8 cellular contexts compared by ENCODE assay signal in genomic region chr6:46220351-46221220, GRCh38. TPM values are rescaled to one million over a fixed set of nuclear protein-coding genes. Genes with fewer than 3 reads are reported as not detected.
DNase-seq lines count a peak whose midpoint lies in the region; ATAC-seq lines count a peak whose summit lies in the region.

No MANE protein-coding gene starts in this region.

- no peak overlapping the region for H3K4me3 Mint-ChIP-seq in activated CD4-positive, alpha-beta T cell treated with anti-CD3 and anti-CD28 coated beads, Interleukin-2, amount 10 ng/mL, durations not matched to agents 24 days and 14 days
- peak overlapping the region in 2 of 4 donors; percentile 0 to 17 for H3K4me3 Mint-ChIP-seq in IgD-negative memory B cell

- intact Hi-C loops in activated CD4-positive, alpha-beta T cell treated with anti-CD3 and anti-CD28 coated beads, Interleukin-2, amount 10 ng/mL, durations not matched to agents 24 days and 14 days (cut with micrococcal nuclease), result loop anchor here (1.0 to 5.0 kb wide), 4 partner anchors 43 to 406 kb away; no protein-coding TSS in a partner anchor
- intact Hi-C loops in Right ventricle myocardium superior (cut with DNase I), result loop anchor here (10.0 kb wide), 1 partner anchor 404 kb away; no protein-coding TSS in a partner anchor

- no peaks in the 10 kb centered on the region for H3K36me3 Mint-ChIP-seq in activated CD4-positive, alpha-beta T cell treated with anti-CD3 and anti-CD28 coated beads, Interleukin-2, amount 10 ng/mL, durations not matched to agents 24 days and 14 days (ENCODE audit: low read depth)
- no peaks in the 10 kb centered on the region for H3K36me3 Mint-ChIP-seq in IgD-negative memory B cell

- H3K9me3 Mint-ChIP-seq in activated CD4-positive, alpha-beta T cell treated with anti-CD3 and anti-CD28 coated beads, Interleukin-2, amount 10 ng/mL, durations not matched to agents 24 days and 14 days, result no peaks in the 10 kb centered on the region
- peaks cover 0 to under 1% (median 0%) of the 10 kb centered on the region in 3 donors for H3K9me3 Mint-ChIP-seq in IgD-negative memory B cell

- no peak for DNase-seq in activated CD4-positive, alpha-beta T cell treated with anti-CD3 and anti-CD28 coated beads, Interleukin-2, amount 10 ng/mL, durations not matched to agents 24 days and 14 days
- no peak for DNase-seq in activated CD4-positive, alpha-beta T cell treated with anti-CD3 and anti-CD28 coated beads, Interleukin-2, amount 50 U/mL, for 4 hours
- DNase-seq in stimulated activated CD4-positive, alpha-beta T cell treated with anti-CD3 and anti-CD28 coated beads, Interleukin-4, amount 100 ng/mL, for 48 hours (ENCODE audit: low read depth in 2 of 2), result peak; percentile 4 to 15
- DNase-seq in Right ventricle myocardium superior (no peak), hippocampal formation (lab: John Stamatoyannopoulos, UW) (no peak), NCI-H1105 (lab: John Stamatoyannopoulos, UW) (no peak)

- ATAC-seq in GM21786 (IDR thresholded peaks at IDR 0.05; ENCODE audit: unreplicated experiment) (peak; percentile 73), Right ventricle myocardium superior (ENCODE audit: poor library complexity) (no peak)

- H3K27ac Mint-ChIP-seq in activated CD4-positive, alpha-beta T cell treated with anti-CD3 and anti-CD28 coated beads, Interleukin-2, amount 10 ng/mL, durations not matched to agents 24 days and 14 days, result peak overlapping the region; percentile 70
- peak overlapping the region; percentile 6 to 77 (median 69) for H3K27ac Mint-ChIP-seq in IgD-negative memory B cell

- peaks cover 4% of the 10 kb centered on the region for H3K27me3 Mint-ChIP-seq in activated CD4-positive, alpha-beta T cell treated with anti-CD3 and anti-CD28 coated beads, Interleukin-2, amount 10 ng/mL, durations not matched to agents 24 days and 14 days
- no peaks in the 10 kb centered on the region for H3K27me3 Mint-ChIP-seq in IgD-negative memory B cell

- H3K4me1 Mint-ChIP-seq in activated CD4-positive, alpha-beta T cell treated with anti-CD3 and anti-CD28 coated beads, Interleukin-2, amount 10 ng/mL, durations not matched to agents 24 days and 14 days, result no peaks in the 10 kb centered on the region
- peaks cover 31 to 36% (median 34%) of the 10 kb centered on the region in 3 donors for H3K4me1 Mint-ChIP-seq in IgD-negative memory B cell

RNA-seq across cellular contexts. Expression of gene ENPP5, which starts 49.8 kb away (rescaled TPM):
- total RNA-seq in activated CD4-positive, alpha-beta T cell treated with anti-CD3 and anti-CD28 coated beads, Interleukin-2, amount 10 ng/mL, durations not matched to agents 24 days and 14 days, result not detected in 2 replicates
- polyA plus RNA-seq in IgD-negative memory B cell, result 1.7 TPM
- 3.0 TPM for total RNA-seq in Right ventricle myocardium superior

Comparison
In these comparisons a context has a peak if more than half of its experiments do, and no peak if none do; other contexts are left out.
1. DNase-seq: peak in stimulated activated CD4-positive, alpha-beta T cell treated with anti-CD3 and anti-CD28 coated beads, Interleukin-4, amount 100 ng/mL, for 48 hours (2 of 2); none in activated CD4-positive, alpha-beta T cell treated with anti-CD3 and anti-CD28 coated beads, Interleukin-2, amount 10 ng/mL, durations not matched to agents 24 days and 14 days (single experiment), activated CD4-positive, alpha-beta T cell treated with anti-CD3 and anti-CD28 coated beads, Interleukin-2, amount 50 U/mL, for 4 hours (0 of 2), Right ventricle myocardium superior (single experiment), hippocampal formation (0 of 2) and NCI-H1105 (single experiment).